In genomic region chr10:75404335-75405200, GRCh38 we compare ENCODE assay signal across 8 cellular contexts. TPM values are rescaled to one million over a fixed set of nuclear protein-coding genes. Genes with fewer than 3 reads are reported as not detected.
DNase-seq lines count a peak whose midpoint lies in the region; ATAC-seq and TF ChIP-seq lines count a peak whose summit lies in the region.

No MANE protein-coding gene starts in this region.

- TF ChIP-seq POLR2A in sigmoid colon (IDR thresholded peaks at IDR 0.05) = no peak

- ATAC-seq in left cardiac atrium (no peak), GM18858 (IDR thresholded peaks at IDR 0.05; ENCODE audit: unreplicated experiment) (no peak), HG02642 (IDR thresholded peaks at IDR 0.05; ENCODE audit: poor library complexity, unreplicated experiment) (no peak)

- 3 to 8% methylated on average over 65 of the region's 65 CpGs for WGBS in sigmoid colon, 2 donors

- peak overlapping the region; percentile 93 to 99 (median 98) for H3K27ac ChIP-seq in sigmoid colon

- H3K27me3 ChIP-seq in sigmoid colon = no peaks in the 10 kb centered on the region

- peak; percentile 56 for DNase-seq in activated CD8-positive, alpha-beta memory T cell treated with anti-CD3 and anti-CD28 coated beads, Interleukin-2, amount 50 U/mL, for 48 hours
- DNase-seq in activated CD8-positive, alpha-beta memory T cell treated with anti-CD3 and anti-CD28 coated beads for 24 hours = no peak
- peak; percentile 63 for DNase-seq in RKO (ENCODE audit: low spot score)
- DNase-seq in left cardiac atrium = peak; percentile 33
- no peak for DNase-seq in sigmoid colon
- no peak for DNase-seq in stimulated activated CD4-positive, alpha-beta T cell treated with anti-CD3 and anti-CD28 coated beads, Interleukin-1b, Interleukin-23, amount 100 ng/mL, for 48 hours

- no peak for TF ChIP-seq CTCF in sigmoid colon (IDR thresholded peaks at IDR 0.05)

- intact Hi-C loops in left cardiac atrium (cut with DNase I) = loop anchor here (5.0 to 10.0 kb wide), 6 partner anchors 250 to 1370 kb away; no protein-coding TSS in a partner anchor
- intact Hi-C loops in sigmoid colon (cut with DNase I) = loop anchor here (5.0 to 10.0 kb wide), 5 partner anchors 278 to 1580 kb away; no protein-coding TSS in a partner anchor

- H3K4me1 ChIP-seq in sigmoid colon = peaks cover 0 to 42% (median 27%) of the 10 kb centered on the region in 4 donors

- TF ChIP-seq EP300 in sigmoid colon (IDR thresholded peaks at IDR 0.05) = no peak

- peak overlapping the region; percentile 76 to 97 (median 92) for H3K4me3 ChIP-seq in sigmoid colon

- H3K36me3 ChIP-seq in sigmoid colon = peaks cover 0 to 3% (median 0%) of the 10 kb centered on the region in 4 donors

- no peaks in the 10 kb centered on the region for H3K9me3 ChIP-seq in sigmoid colon

RNA-seq across cellular contexts. Expression of gene ZNF503, which starts 3.0 kb away (rescaled TPM):
- total RNA-seq in left cardiac atrium (10 to 100 TPM; 12.0 to 14.3 TPM), sigmoid colon (10 to 100 TPM; 10.0 to 20.3 (median 18.2) TPM)
- 1 to 10 TPM; 2.3 to 6.3 (median 5.4) TPM for polyA plus RNA-seq in sigmoid colon

RNA-seq across cellular contexts. Expression of gene LRMDA, which starts 26.9 kb away (rescaled TPM):
- total RNA-seq in left cardiac atrium (10 to 100 TPM; 40.6 to 57.8 TPM), sigmoid colon (10 to 100 TPM in 3 of 4 donors, 1 to 10 TPM in 1; 5.7 to 22.2 (median 13.7) TPM)
- polyA plus RNA-seq in sigmoid colon = 1 to 10 TPM; 2.8 to 9.0 (median 4.2) TPM

Comparison
In these comparisons a context has a peak if more than half of its experiments do, and no peak if none do; other contexts are left out.
1. DNase-seq: peak in activated CD8-positive, alpha-beta memory T cell treated with anti-CD3 and anti-CD28 coated beads, Interleukin-2, amount 50 U/mL, for 48 hours (single experiment), RKO (single experiment) and left cardiac atrium (single experiment); none in activated CD8-positive, alpha-beta memory T cell treated with anti-CD3 and anti-CD28 coated beads for 24 hours (single experiment), sigmoid colon (single experiment) and stimulated activated CD4-positive, alpha-beta T cell treated with anti-CD3 and anti-CD28 coated beads, Interleukin-1b, Interleukin-23, amount 100 ng/mL, for 48 hours (single experiment).